Comparison of ENCODE assay signal across 30 cellular contexts in genomic region chr4:150546286-150546685, GRCh38. TPM values are rescaled to one million over a fixed set of nuclear protein-coding genes. Genes with fewer than 3 reads are reported as not detected.
"Had no signal": no experiment of that assay in that cellular context is flagged by ENCODE, and none has a peak within 500 bp of the region (broad histone marks: within the 10 kb centered on the region; RNA-seq: fewer than 3 reads in every experiment).

No MANE protein-coding gene starts in this region.

- H3K9me3 Mint-ChIP-seq: activated naive CD4-positive, alpha-beta T cell treated with anti-CD3 and anti-CD28 coated beads, Interleukin-2, amount 50 U/mL, for 72 hours; activated naive CD8-positive, alpha-beta T cell treated with anti-CD3 and anti-CD28 coated beads, Interleukin-2, amount 50 U/mL, for 24 hours; activated T-cell treated with anti-CD3 and anti-CD28 coated beads, Interleukin-2, amount 50 U/mL, for 24 hours; activated T-helper 1 cell treated with anti-CD3 and anti-CD28 coated beads, Interleukin-12 subunit alpha, Interleukin-12 subunit beta, Interleukin-2, Interleukin-4 antibody, amounts not matched to agents 30 ng/mL and 10 ng/mL and 1 ng/mL, durations not matched to agents 14 hours and 24 hours and 36 hours; T-cell had no signal

- H3K4me1 Mint-ChIP-seq: activated naive CD8-positive, alpha-beta T cell treated with anti-CD3 and anti-CD28 coated beads, Interleukin-2, amount 50 U/mL, for 24 hours had no signal

- ATAC-seq: activated CD4-positive, CD25-positive, alpha-beta regulatory T cell treated with anti-CD3 and anti-CD28 coated beads, Interleukin-2, amount 50 U/mL, for 24 hours; activated CD8-positive, alpha-beta T cell treated with anti-CD3 and anti-CD28 coated beads, Interleukin-2, amount 10 ng/mL, durations not matched to agents 7 days and 5 days; activated naive CD4-positive, alpha-beta T cell treated with anti-CD3 and anti-CD28 coated beads, Interleukin-2, amount 50 U/mL, for 72 hours; activated naive CD8-positive, alpha-beta T cell treated with anti-CD3 and anti-CD28 coated beads, Interleukin-2, amount 50 U/mL, for 24 hours; body of pancreas; T-cell had no signal

- H3K4me1 ChIP-seq: ascending aorta had no signal

- H3K9me3 ChIP-seq: ascending aorta, body of pancreas had no signal

- H3K36me3 Mint-ChIP-seq: activated naive CD4-positive, alpha-beta T cell treated with anti-CD3 and anti-CD28 coated beads, Interleukin-2, amount 50 U/mL, for 72 hours; T-cell had no signal

- H3K4me3 ChIP-seq: ascending aorta, body of pancreas had no signal

- H3K4me3 Mint-ChIP-seq: activated CD8-positive, alpha-beta T cell treated with anti-CD3 and anti-CD28 coated beads, Interleukin-2, amount 10 ng/mL, durations not matched to agents 7 days and 5 days; activated naive CD8-positive, alpha-beta T cell treated with anti-CD3 and anti-CD28 coated beads, Interleukin-2, amount 50 U/mL, for 24 hours; activated T-cell treated with anti-CD3 and anti-CD28 coated beads, Interleukin-2, amount 50 U/mL, for 24 hours; activated T-helper 1 cell treated with anti-CD3 and anti-CD28 coated beads, Interleukin-12 subunit alpha, Interleukin-12 subunit beta, Interleukin-2, Interleukin-4 antibody, amounts not matched to agents 30 ng/mL and 10 ng/mL and 1 ng/mL, durations not matched to agents 14 hours and 24 hours and 36 hours; T-cell had no signal

- H3K36me3 ChIP-seq: ascending aorta had no signal

- H3K27me3 ChIP-seq: ascending aorta, body of pancreas had no signal

- H3K27ac ChIP-seq: ascending aorta, body of pancreas had no signal

- FAIRE-seq: bronchial epithelial cell had no signal

- H3K27ac Mint-ChIP-seq: activated CD8-positive, alpha-beta T cell treated with anti-CD3 and anti-CD28 coated beads, Interleukin-2, amount 10 ng/mL, durations not matched to agents 7 days and 5 days; activated naive CD4-positive, alpha-beta T cell treated with anti-CD3 and anti-CD28 coated beads, Interleukin-2, amount 50 U/mL, for 72 hours; activated naive CD8-positive, alpha-beta T cell treated with anti-CD3 and anti-CD28 coated beads, Interleukin-2, amount 50 U/mL, for 24 hours; activated T-cell treated with anti-CD3 and anti-CD28 coated beads, Interleukin-2, amount 50 U/mL, for 24 hours; activated T-helper 1 cell treated with anti-CD3 and anti-CD28 coated beads, Interleukin-12 subunit alpha, Interleukin-12 subunit beta, Interleukin-2, Interleukin-4 antibody, amounts not matched to agents 30 ng/mL and 10 ng/mL and 1 ng/mL, durations not matched to agents 14 hours and 24 hours and 36 hours; T-cell had no signal

- DNase-seq: activated CD4-positive, alpha-beta T cell treated with anti-CD3 and anti-CD28 coated beads for 48 hours; activated CD4-positive, alpha-beta T cell treated with anti-CD3 and anti-CD28 coated beads, Interleukin-2, amount 50 U/mL, for 4 hours; activated CD8-positive, alpha-beta T cell treated with anti-CD3 and anti-CD28 coated beads, Interleukin-2, amount 10 ng/mL, durations not matched to agents 7 days and 5 days; activated effector memory CD4-positive, alpha-beta T cell treated with anti-CD3 and anti-CD28 coated beads, Interleukin-2, amount 50 U/mL, for 16 hours; activated naive CD4-positive, alpha-beta T cell treated with Interleukin-2 at 50 U/mL for 16 hours; activated naive CD8-positive, alpha-beta T cell treated with anti-CD3 and anti-CD28 coated beads, Interleukin-2, amount 50 U/mL, for 24 hours; activated T-cell treated with anti-CD3 and anti-CD28 coated beads, Interleukin-2, amount 50 U/mL, for 24 hours; amniotic stem cell; body of pancreas; central memory CD4-positive, alpha-beta T cell; Kasumi-1; KBM-7; NCI-H1048; NCI-H1930; NCI-H2171; NCI-H2227 treated with DMSO at 0.1 percent for 48 hours; NCI-H446 treated with DMSO at 0.1 percent for 48 hours; NCI-H524 treated with DMSO at 0.1 percent for 48 hours; NCI-H748 treated with DMSO at 0.1 percent for 48 hours; SIG-M5; T-cell; T-helper 2 cell; T1000 had no signal

- H3K27me3 Mint-ChIP-seq: activated naive CD8-positive, alpha-beta T cell treated with anti-CD3 and anti-CD28 coated beads, Interleukin-2, amount 50 U/mL, for 24 hours; activated T-cell treated with anti-CD3 and anti-CD28 coated beads, Interleukin-2, amount 50 U/mL, for 24 hours; T-cell had no signal

RNA-seq across cellular contexts. Expression of gene MAB21L2, which starts 35.7 kb away (rescaled TPM):
- total RNA-seq: activated CD8-positive, alpha-beta T cell treated with anti-CD3 and anti-CD28 coated beads, Interleukin-2, amount 10 ng/mL, durations not matched to agents 7 days and 5 days; activated naive CD4-positive, alpha-beta T cell treated with anti-CD3 and anti-CD28 coated beads, Interleukin-2, amount 50 U/mL, for 72 hours; activated T-helper 1 cell treated with anti-CD3 and anti-CD28 coated beads, Interleukin-12 subunit alpha, Interleukin-12 subunit beta, Interleukin-2, Interleukin-4 antibody, amounts not matched to agents 30 ng/mL and 10 ng/mL and 1 ng/mL, durations not matched to agents 14 hours and 24 hours and 36 hours; ascending aorta; bronchial epithelial cell; OCI-LY7; RPMI7951; T-cell had no signal
